In the genomic region with DNA sequence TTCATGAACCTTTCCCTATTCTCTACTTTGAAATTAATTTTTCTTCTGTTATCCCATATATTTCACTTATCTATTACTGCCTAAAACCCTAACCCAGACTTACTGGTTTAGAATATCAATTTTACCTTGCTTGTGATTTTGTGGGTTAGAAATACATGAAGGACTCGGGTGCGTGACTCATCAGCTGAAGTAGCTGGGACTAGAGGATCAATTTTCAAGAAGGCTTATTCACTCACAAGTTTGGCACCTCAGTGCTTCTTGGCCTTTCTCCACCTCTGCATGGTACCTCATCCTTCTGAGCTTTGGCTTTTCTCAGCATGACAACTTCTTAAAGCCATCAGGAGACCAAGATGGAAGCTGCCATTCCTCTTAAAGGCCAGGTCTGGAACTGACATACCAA, we compare ENCODE assay signal across 21 cellular contexts. TPM values are rescaled to one million over a fixed set of nuclear protein-coding genes. Genes with fewer than 3 reads are reported as not detected.
DNase-seq lines count a peak whose midpoint lies in the region; ATAC-seq and TF ChIP-seq lines count a peak whose summit lies in the region.
"Had no signal": no experiment of that assay in that cellular context is flagged by ENCODE, and none has a peak within 500 bp of the region (broad histone marks: within the 10 kb centered on the region; RNA-seq: fewer than 3 reads in every experiment).

No MANE protein-coding gene starts in this region.

- TF ChIP-seq CTCF in chondrocyte (IDR thresholded peaks at IDR 0.05) (no peak), psoas muscle (IDR thresholded peaks at IDR 0.05) (no peak), esophagus muscularis mucosa (IDR thresholded peaks at IDR 0.05) (no peak), heart right ventricle (IDR thresholded peaks at IDR 0.05) (no peak)

- no peak overlapping the region for H3K4me3 Mint-ChIP-seq in chondrocyte (ENCODE audit: unreplicated experiment)
- H3K4me3 Mint-ChIP-seq: activated CD4-positive, alpha-beta T cell treated with anti-CD3 and anti-CD28 coated beads, Interleukin-2, amount 10 ng/mL, durations not matched to agents 7 days and 5 days; H9; nephron progenitor cell; T-cell had no signal

- H3K27ac Mint-ChIP-seq in chondrocyte (ENCODE audit: unreplicated experiment), result peak overlapping the region; percentile 12
- H3K27ac Mint-ChIP-seq: activated CD4-positive, alpha-beta T cell treated with anti-CD3 and anti-CD28 coated beads, Interleukin-2, amount 10 ng/mL, durations not matched to agents 7 days and 5 days; H9; nephron progenitor cell; T-cell had no signal

- H3K9me3 Mint-ChIP-seq in chondrocyte (ENCODE audit: low read depth), result no peaks in the 10 kb centered on the region

- TF ChIP-seq POLR2A in esophagus muscularis mucosa (IDR thresholded peaks at IDR 0.05; ENCODE audit: low read depth), result no peak

- H3K4me3 ChIP-seq in GM23248 (no peak overlapping the region), psoas muscle (no peak overlapping the region), esophagus muscularis mucosa (no peak overlapping the region), heart right ventricle (no peak overlapping the region)
- H3K4me3 ChIP-seq: adrenal gland had no signal

- no peaks in the 10 kb centered on the region for H3K9me3 ChIP-seq in GM23248 (ENCODE audit: low read depth)
- no peaks in the 10 kb centered on the region for H3K9me3 ChIP-seq in psoas muscle
- H3K9me3 ChIP-seq in esophagus muscularis mucosa, result no peaks in the 10 kb centered on the region
- no peaks in the 10 kb centered on the region for H3K9me3 ChIP-seq in heart right ventricle
- H3K9me3 ChIP-seq: adrenal gland had no signal

- H3K27me3 ChIP-seq in GM23248 (replicated peaks; ENCODE audit: insufficient read depth), result no peaks in the 10 kb centered on the region
- no peaks in the 10 kb centered on the region for H3K27me3 ChIP-seq in psoas muscle (ENCODE audit: insufficient read depth in 3 of 3, low read length in 2 of 3)
- H3K27me3 ChIP-seq in esophagus muscularis mucosa, result no peaks in the 10 kb centered on the region
- no peaks in the 10 kb centered on the region for H3K27me3 ChIP-seq in heart right ventricle
- H3K27me3 ChIP-seq: adrenal gland had no signal

- H3K27me3 Mint-ChIP-seq in chondrocyte (ENCODE audit: low read depth), result no peaks in the 10 kb centered on the region
- H3K27me3 Mint-ChIP-seq: activated CD4-positive, alpha-beta T cell treated with anti-CD3 and anti-CD28 coated beads, Interleukin-2, amount 10 ng/mL, durations not matched to agents 7 days and 5 days; T-cell had no signal

- H3K27ac ChIP-seq in GM23248, result no peak overlapping the region
- H3K27ac ChIP-seq in psoas muscle, result no peak overlapping the region
- no peak overlapping the region for H3K27ac ChIP-seq in esophagus muscularis mucosa (replicated peaks in 1 of 4)
- H3K27ac ChIP-seq in heart right ventricle, result no peak overlapping the region
- H3K27ac ChIP-seq: adrenal gland had no signal

- in situ Hi-C loops in GM23248 (cut with MboI), result loop anchor here (25.0 kb wide), 1 partner anchor 431 kb away; no protein-coding TSS in a partner anchor

- ATAC-seq in psoas muscle (peak; percentile 80 to 95 (median 87)), heart right ventricle (no peak)
- ATAC-seq: T-cell had no signal

- intact Hi-C loops in psoas muscle (cut with DNase I), result no loop called here
- intact Hi-C loops in esophagus muscularis mucosa (cut with DNase I), result no loop called here
- intact Hi-C loops in heart right ventricle (cut with DNase I), result no loop called here

- H3K4me1 ChIP-seq in GM23248 (ENCODE audit: insufficient read depth), result peaks cover 8% of the 10 kb centered on the region
- H3K4me1 ChIP-seq in psoas muscle, result peaks cover 4% of the 10 kb centered on the region
- H3K4me1 ChIP-seq in esophagus muscularis mucosa, result no peaks in the 10 kb centered on the region
- H3K4me1 ChIP-seq in heart right ventricle, result no peaks in the 10 kb centered on the region
- H3K4me1 ChIP-seq: adrenal gland had no signal

- H3K36me3 ChIP-seq in GM23248 (ENCODE audit: low read depth) (no peaks in the 10 kb centered on the region), psoas muscle (ENCODE audit: insufficient read depth in 1 of 2, low read depth in 1 of 2) (no peaks in the 10 kb centered on the region), esophagus muscularis mucosa (no peaks in the 10 kb centered on the region), heart right ventricle (no peaks in the 10 kb centered on the region)
- H3K36me3 ChIP-seq: adrenal gland had no signal

- peaks cover 2% of the 10 kb centered on the region for H3K36me3 Mint-ChIP-seq in chondrocyte (ENCODE audit: low read depth)

- H3K4me1 Mint-ChIP-seq in chondrocyte (ENCODE audit: low read depth), result peaks cover 2% of the 10 kb centered on the region
- H3K4me1 Mint-ChIP-seq: activated CD4-positive, alpha-beta T cell treated with anti-CD3 and anti-CD28 coated beads, Interleukin-2, amount 10 ng/mL, durations not matched to agents 7 days and 5 days; nephron progenitor cell had no signal

- no peaks in the 10 kb centered on the region for H3K79me2 ChIP-seq in GM23248 (ENCODE audit: insufficient read depth)

- DNase-seq in GM23248 (peak; percentile 60), chondrocyte (ENCODE audit: low spot score) (no peak), psoas muscle (peak in 1 of 2 donors; percentile 18), esophagus muscularis mucosa (ENCODE audit: extremely low spot score) (no peak), heart right ventricle (no peak), HuH-7 (ENCODE audit: low spot score) (no peak), NCI-H2107 (lab: John Stamatoyannopoulos, UW) (no peak)
- DNase-seq: activated CD4-positive, alpha-beta T cell treated with anti-CD3 and anti-CD28 coated beads, Interleukin-2, amount 10 ng/mL, durations not matched to agents 7 days and 5 days; activated effector memory CD4-positive, alpha-beta T cell treated with anti-CD3 and anti-CD28 coated beads, Interleukin-2, amount 50 U/mL, for 16 hours; Calu3; foreskin melanocyte; H9; kidney glomerular epithelial cell; NCI-H1930; NCI-H524 treated with DMSO at 0.1 percent for 48 hours; nephron progenitor cell; SHP77; stimulated activated CD4-positive, alpha-beta T cell treated with anti-CD3 and anti-CD28 coated beads, Interleukin-4, amount 100 ng/mL, for 4 hours; T-cell had no signal

- WGBS in GM23248 (ENCODE audit: low coverage in 1 of 2, low lambda C conversion rate in 2 of 2, missing lambda C conversion rate in 2 of 2), 2 experiments, result 80 to 81% methylated on average over 2 of the region's 2 CpGs
- 47 to 90% (median 51%) methylated on average over 2 of the region's 2 CpGs for WGBS in psoas muscle, 3 donors
- 95% methylated on average over 2 of the region's 2 CpGs for WGBS in esophagus muscularis mucosa
- WGBS in heart right ventricle, 2 donors, result 96 to 97% methylated on average over 2 of the region's 2 CpGs

- no peaks in the 10 kb centered on the region for H4K20me1 ChIP-seq in GM23248 (ENCODE audit: insufficient read depth)

- no peak for TF ChIP-seq EP300 in Ishikawa (IDR thresholded peaks at IDR 0.05; ENCODE audit: borderline replicate concordance)
- no peak for TF ChIP-seq EP300 in esophagus muscularis mucosa (IDR thresholded peaks at IDR 0.05)

- H2AFZ ChIP-seq in GM23248, result no peak overlapping the region

- no peaks in the 10 kb centered on the region for H3K9me2 ChIP-seq in GM23248 (ENCODE audit: insufficient read depth)

- H3F3A ChIP-seq in GM23248 (ENCODE audit: insufficient read depth), result peaks cover 8% of the 10 kb centered on the region

- H3K9ac ChIP-seq in GM23248, result no peak overlapping the region

- no peak for TF ChIP-seq RAD21 in Ishikawa (IDR thresholded peaks at IDR 0.05; ENCODE audit: low read depth)

- no peak overlapping the region for H3K4me2 ChIP-seq in GM23248 (ENCODE audit: unreplicated experiment)

TF ChIP-seq in Ishikawa, 13 proteins besides CTCF, POLR2A, EP300 and RAD21 (continues in another document):
- TF ChIP-seq, protein P1, sequence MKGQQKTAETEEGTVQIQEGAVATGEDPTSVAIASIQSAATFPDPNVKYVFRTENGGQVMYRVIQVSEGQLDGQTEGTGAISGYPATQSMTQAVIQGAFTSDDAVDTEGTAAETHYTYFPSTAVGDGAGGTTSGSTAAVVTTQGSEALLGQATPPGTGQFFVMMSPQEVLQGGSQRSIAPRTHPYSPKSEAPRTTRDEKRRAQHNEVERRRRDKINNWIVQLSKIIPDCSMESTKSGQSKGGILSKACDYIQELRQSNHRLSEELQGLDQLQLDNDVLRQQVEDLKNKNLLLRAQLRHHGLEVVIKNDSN (IDR thresholded peaks at IDR 0.05), result no peak
- TF ChIP-seq TCF12 (IDR thresholded peaks at IDR 0.05; ENCODE audit: low read depth), result no peak
- no peak for TF ChIP-seq FOXM1 (IDR thresholded peaks at IDR 0.05; ENCODE audit: borderline replicate concordance, low read depth)
- no peak for TF ChIP-seq TAF1 (IDR thresholded peaks at IDR 0.05; ENCODE audit: low read depth)
- TF ChIP-seq YY1 (IDR thresholded peaks at IDR 0.05; ENCODE audit: low read depth), result peak; percentile 62
- no peak for TF ChIP-seq ZBTB7A (IDR thresholded peaks at IDR 0.05; ENCODE audit: low read depth)
- TF ChIP-seq NFIC (IDR thresholded peaks at IDR 0.05), result 0 out of 2 replicates have a peak, but pooled peaks have one; percentile 23
- no peak for TF ChIP-seq CREB1 (IDR thresholded peaks at IDR 0.05; ENCODE audit: low read depth)
- no peak for TF ChIP-seq TEAD4 (IDR thresholded peaks at IDR 0.05)
- no peak for TF ChIP-seq CEBPB (IDR thresholded peaks at IDR 0.05)
- TF ChIP-seq, protein P2, sequence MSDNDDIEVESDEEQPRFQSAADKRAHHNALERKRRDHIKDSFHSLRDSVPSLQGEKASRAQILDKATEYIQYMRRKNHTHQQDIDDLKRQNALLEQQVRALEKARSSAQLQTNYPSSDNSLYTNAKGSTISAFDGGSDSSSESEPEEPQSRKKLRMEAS (IDR thresholded peaks at IDR 0.05), result no peak

RNA-seq across cellular contexts. Expression of a gene that starts 57.8 kb away (rescaled TPM):
- 14.4 and 19.1 TPM in 2 replicates for total RNA-seq in GM23248 (2014; rRNA removed; shearing (Covaris generic))
- polyA plus RNA-seq in GM23248 (2016; fragmentation: Nextera tagmentation; extraction: Ambion mirVana) (12.1 and 14.7 TPM in 2 replicates), psoas muscle (1 to 10 TPM; 1.9 to 4.1 (median 3.3) TPM), heart right ventricle (1 to 10 TPM; 4.0 to 5.9 TPM)
- total RNA-seq in chondrocyte (15.5 to 20.0 TPM (median 15.5 TPM) in 3 replicates), psoas muscle (1 to 10 TPM; 3.3 to 4.7 (median 4.2) TPM), esophagus muscularis mucosa (10 to 100 TPM; 11.2 to 18.7 (median 12.8) TPM), heart right ventricle (1 to 10 TPM; 5.9 to 8.5 (median 7.1) TPM)

Comparison
In these comparisons a context has a peak if more than half of its experiments do, and no peak if none do; other contexts are left out.
1. ATAC-seq: peak in psoas muscle (4 of 4); none in heart right ventricle (0 of 8).